8 cellular contexts compared by ENCODE assay signal in genomic region chr11:45665206-45665932, GRCh38. TPM values are rescaled to one million over a fixed set of nuclear protein-coding genes. Genes with fewer than 3 reads are reported as not detected.
A peak's percentile ranks its signal among the peaks of the same experiment; 100 is the strongest.
DNase-seq lines count a peak whose midpoint lies in the region; ATAC-seq and TF ChIP-seq lines count a peak whose summit lies in the region.

TSS of gene CHST1 (minus strand) at chr11:45665622. CDS start at chr11:45650923, 14,699 bp downstream.

- peaks cover 2% of the 10 kb centered on the region for H3K36me3 Mint-ChIP-seq in T-helper 17 cell (ENCODE audit: low read depth)

- peaks cover 67% of the 10 kb centered on the region for H3K27me3 Mint-ChIP-seq in T-helper 17 cell

- in situ Hi-C loops in G401 (cut with HindIII; ENCODE audit: low sequenced_read_pairs), result no loop called here

- DNase-seq in 8988T (peak; percentile 94), G401 (ENCODE audit: low spot score) (peak; percentile 22), T-helper 17 cell (no peak), epithelial cell of esophagus (ENCODE audit: low read depth) (peak; percentile 23), midbrain (lab: John Stamatoyannopoulos, UW) (peak; percentile 75), tibial nerve (ENCODE audit: low spot score in 2 of 2) (no peak)

- peaks cover 0 to 42% of the 10 kb centered on the region in 2 donors for H3K27me3 ChIP-seq in tibial nerve

- no peak for TF ChIP-seq CTCF in epithelial cell of esophagus (IDR thresholded peaks at IDR 0.05; ENCODE audit: insufficient read depth, low read depth, low read length, missing control alignments)
- TF ChIP-seq CTCF in tibial nerve (IDR thresholded peaks at IDR 0.05), result no peak

- peak within 1 kb of the TSS in 1 of 4 donors; percentile 51 for H3K27ac ChIP-seq in tibial nerve

- ATAC-seq in T-helper 17 cell (peak; percentile 61), GM19328 (IDR thresholded peaks at IDR 0.05; ENCODE audit: unreplicated experiment) (no peak), HG03571 (IDR thresholded peaks at IDR 0.05; ENCODE audit: unreplicated experiment) (no peak)

- TF ChIP-seq POLR2A in tibial nerve (IDR thresholded peaks at IDR 0.05), result no peak

- no peaks in the 10 kb centered on the region for H3K36me3 ChIP-seq in tibial nerve

- peaks cover 0 to 38% (median 16%) of the 10 kb centered on the region in 4 donors for H3K4me1 ChIP-seq in tibial nerve

- peaks cover 2% of the 10 kb centered on the region for H3K4me1 Mint-ChIP-seq in T-helper 17 cell

- H3K4me3 Mint-ChIP-seq in T-helper 17 cell, result peak within 1 kb of the TSS; percentile 89

- 0 to 1% methylated on average over 28 to 41 of the region's 96 CpGs for WGBS in tibial nerve, 2 donors

- no peak within 1 kb of the TSS for H3K27ac Mint-ChIP-seq in T-helper 17 cell

- H3K4me3 ChIP-seq in epithelial cell of esophagus (ENCODE audit: low read length) (peak within 1 kb of the TSS; percentile 11), tibial nerve (peak within 1 kb of the TSS; percentile 48 to 74 (median 58))

- no peak for TF ChIP-seq EP300 in tibial nerve (IDR thresholded peaks at IDR 0.05)

- no peaks in the 10 kb centered on the region for H3K9me3 ChIP-seq in T-helper 17 cell (ENCODE audit: control insufficient read depth, low read length, poor library complexity, severe bottlenecking)
- H3K9me3 ChIP-seq in tibial nerve, result no peaks in the 10 kb centered on the region

RNA-seq across cellular contexts. Expression of gene CHST1, which starts in this region (rescaled TPM):
- total RNA-seq in G401 (2014; rRNA removed; shearing (Covaris generic)), result not detected in 2 replicates
- total RNA-seq in T-helper 17 cell (not detected), tibial nerve (1 to 10 TPM; 1.2 to 3.6 (median 1.6) TPM)

Comparison
In these comparisons a context has a peak if more than half of its experiments do, and no peak if none do; other contexts are left out.
1. Peak in DNase-seq in G401; RNA of the gene not detected or under 1 TPM.
2. Peak in ATAC-seq in T-helper 17 cell; RNA of the gene not detected or under 1 TPM.
3. DNase-seq: peak in 8988T (single experiment), epithelial cell of esophagus (single experiment) and midbrain (single experiment); none in T-helper 17 cell (0 of 3) and tibial nerve (0 of 2).